23 cellular contexts compared by ENCODE assay signal in the genomic region with DNA sequence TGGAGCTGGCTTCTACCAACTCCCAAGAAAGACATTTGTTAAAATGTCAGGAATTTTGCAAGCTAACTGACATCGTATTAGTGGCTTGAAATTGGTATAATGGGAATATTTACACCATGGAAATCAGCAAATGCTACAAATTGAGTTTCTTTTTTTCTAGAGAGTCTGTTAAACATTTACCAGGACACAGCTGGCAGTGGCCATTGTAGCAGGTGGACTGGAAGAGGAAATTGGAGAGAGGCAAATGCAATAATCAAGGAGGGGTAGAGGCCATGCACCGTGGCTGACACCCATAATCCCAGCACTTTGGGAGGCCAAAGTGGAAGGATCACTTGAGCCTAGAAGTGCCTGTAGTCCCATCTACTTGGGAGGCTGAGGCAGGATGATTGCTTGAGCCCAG. TPM values are rescaled to one million over a fixed set of nuclear protein-coding genes. Genes with fewer than 3 reads are reported as not detected.
DNase-seq lines count a peak whose midpoint lies in the region; ATAC-seq, FAIRE-seq and TF ChIP-seq lines count a peak whose summit lies in the region.
"Had no signal": no experiment of that assay in that cellular context is flagged by ENCODE, and none has a peak within 500 bp of the region (broad histone marks: within the 10 kb centered on the region; RNA-seq: fewer than 3 reads in every experiment).

No MANE protein-coding gene starts in this region.

- FAIRE-seq in HepG2 (lab: Jason Lieb, UNC), result no peak
- FAIRE-seq: A204.1, GM12878 had no signal

- H3K79me2 ChIP-seq in HepG2 (ENCODE audit: insufficient read depth, low read length), result no peaks in the 10 kb centered on the region

- ATAC-seq in HepG2, result no peak
- peak in 3 of 4 donors; percentile 44 to 79 (median 75) for ATAC-seq in right lobe of liver
- no peak for ATAC-seq in HG03108 (IDR thresholded peaks at IDR 0.05; ENCODE audit: unreplicated experiment)
- ATAC-seq: CD8-positive, alpha-beta T cell; GM12878; GM23338; HCT116 had no signal

- WGBS in liver, result 24% methylated on average over 2 of the region's 2 CpGs
- 44% methylated on average over 2 of the region's 2 CpGs for WGBS in HepG2 (ENCODE audit: low lambda C conversion rate)
- WGBS in right lobe of liver (ENCODE audit: insufficient coverage, low coverage, low lambda C conversion rate, missing lambda C conversion rate), result 28% methylated on average over 2 of the region's 2 CpGs

- H3K4me2 ChIP-seq in HepG2 (ENCODE audit: low read depth, low read length), result no peak overlapping the region
- H3K4me2 ChIP-seq: BLaER1, GM23338 had no signal

- H3K4me3 Mint-ChIP-seq in chondrocyte (ENCODE audit: unreplicated experiment), result no peak overlapping the region
- H3K4me3 Mint-ChIP-seq: B cell; CD8-positive, alpha-beta T cell; GM23338; H9 had no signal

- no peaks in the 10 kb centered on the region for H3K4me1 ChIP-seq in liver (ENCODE audit: control insufficient read depth in 4 of 4, insufficient read depth in 4 of 4, low read length in 3 of 4)
- H3K4me1 ChIP-seq in HepG2 (ENCODE audit: insufficient read depth, low read length), result no peaks in the 10 kb centered on the region
- H3K4me1 ChIP-seq in right lobe of liver, result no peaks in the 10 kb centered on the region
- no peaks in the 10 kb centered on the region for H3K4me1 ChIP-seq in tibial artery

- peak overlapping the region; percentile 10 for H3K27ac Mint-ChIP-seq in chondrocyte (ENCODE audit: unreplicated experiment)
- H3K27ac Mint-ChIP-seq: B cell; CD4-positive, CD25-positive, alpha-beta regulatory T cell; CD8-positive, alpha-beta T cell; GM23338; H9 had no signal

- CTCF ChIA-PET in HepG2 (lab: Yijun Ruan, JAX; ENCODE audit: low intra/inter-chr PET ratio, low total read pairs), result no interaction called here

- H3K9me3 Mint-ChIP-seq in chondrocyte (ENCODE audit: low read depth), result peaks cover 8% of the 10 kb centered on the region
- H3K9me3 Mint-ChIP-seq: CD8-positive, alpha-beta T cell; GM23338 had no signal

- no peak overlapping the region for H2AFZ ChIP-seq in HepG2 (ENCODE audit: low read length)
- H2AFZ ChIP-seq: GM23338 had no signal

- TF ChIP-seq CTCF in liver (IDR thresholded peaks at IDR 0.05; ENCODE audit: low read depth, low read length, missing input control), result no peak
- TF ChIP-seq CTCF in HepG2 (CRISPR knock-in tag; IDR thresholded peaks at IDR 0.05), result no peak
- no peak for TF ChIP-seq CTCF in chondrocyte (IDR thresholded peaks at IDR 0.05)
- TF ChIP-seq CTCF in right lobe of liver (IDR thresholded peaks at IDR 0.05), result no peak
- no peak for TF ChIP-seq CTCF in tibial artery (IDR thresholded peaks at IDR 0.05)

- POLR2A ChIA-PET in HepG2 (lab: Yijun Ruan, JAX), result no interaction called here

- H3K36me3 ChIP-seq in liver (ENCODE audit: control insufficient read depth in 4 of 4, insufficient read depth in 3 of 4, low read depth in 1 of 4, low read length in 3 of 4) (no peaks in the 10 kb centered on the region), HepG2 (replicated peaks in 1 of 2; ENCODE audit: control insufficient read depth in 1 of 2, insufficient read depth in 2 of 2, low read length in 2 of 2) (no peaks in the 10 kb centered on the region), right lobe of liver (no peaks in the 10 kb centered on the region), tibial artery (no peaks in the 10 kb centered on the region)
- H3K36me3 ChIP-seq: BLaER1 had no signal

- H3K4me3 ChIP-seq in liver (ENCODE audit: low read depth in 1 of 3, low read length in 3 of 3) (no peak overlapping the region), HepG2 (replicated peaks in 1 of 3; ENCODE audit: insufficient read depth in 1 of 3, low read depth in 2 of 3, low read length in 3 of 3) (no peak overlapping the region), right lobe of liver (no peak overlapping the region), tibial artery (no peak overlapping the region)
- H3K4me3 ChIP-seq: BLaER1, GM12878, GM23338 had no signal

- no peaks in the 10 kb centered on the region for H3K27me3 Mint-ChIP-seq in chondrocyte (ENCODE audit: low read depth)

- H3K27ac ChIP-seq in liver (ENCODE audit: low read depth in 1 of 2, low read length in 2 of 2), result no peak overlapping the region
- no peak overlapping the region for H3K27ac ChIP-seq in HepG2 (ENCODE audit: extremely low read length, insufficient read depth, low read length)
- no peak overlapping the region for H3K27ac ChIP-seq in right lobe of liver
- H3K27ac ChIP-seq in tibial artery, result no peak overlapping the region
- H3K27ac ChIP-seq: 22Rv1, BLaER1, C4-2B had no signal

- BruUV-seq in HepG2 (replicated peaks; lab: Mats Ljungman, UMichigan), result no TSS peak

- H3K4me1 Mint-ChIP-seq in chondrocyte (ENCODE audit: low read depth), result peaks cover 7% of the 10 kb centered on the region
- H3K4me1 Mint-ChIP-seq: GM23338, H9 had no signal

- intact Hi-C loops in HepG2 (cut with micrococcal nuclease; ENCODE audit: unreplicated experiment), result no loop called here
- intact Hi-C loops in right lobe of liver (cut with DNase I), result no loop called here
- intact Hi-C loops in tibial artery (cut with DNase I; ENCODE audit: low total_unique reads), result no loop called here

- H3K9ac ChIP-seq in liver (ENCODE audit: low read depth in 1 of 2, low read length in 2 of 2) (no peak overlapping the region), HepG2 (ENCODE audit: insufficient read depth, low read depth, low read length) (no peak overlapping the region)
- H3K9ac ChIP-seq: BLaER1 had no signal

- H3K9me3 ChIP-seq in liver (ENCODE audit: control insufficient read depth in 4 of 4, low read length in 3 of 4) (no peaks in the 10 kb centered on the region), HepG2 (ENCODE audit: low read length) (no peaks in the 10 kb centered on the region), right lobe of liver (no peaks in the 10 kb centered on the region), tibial artery (no peaks in the 10 kb centered on the region)
- H3K9me3 ChIP-seq: BLaER1 had no signal

- DNase-seq in HepG2 (ENCODE audit: low spot score) (no peak), chondrocyte (ENCODE audit: low spot score) (no peak), right lobe of liver (no peak), activated T-cell treated with anti-CD3 and anti-CD28 coated beads for 4 hours (no peak), tibial artery (no peak), HPDE6-E6E7 (ENCODE audit: extremely low spot score) (no peak)
- DNase-seq: Calu3; CD4-positive, CD25-positive, alpha-beta regulatory T cell; CD8-positive, alpha-beta T cell; DMS79; EL; GDM1; H9 had no signal

- no peaks in the 10 kb centered on the region for H3K27me3 ChIP-seq in liver (ENCODE audit: control insufficient read depth in 4 of 4, insufficient read depth in 4 of 4, low read length in 3 of 4)
- no peaks in the 10 kb centered on the region for H3K27me3 ChIP-seq in HepG2 (ENCODE audit: control insufficient read depth in 1 of 2, insufficient read depth in 2 of 2, low read length in 2 of 2)
- no peaks in the 10 kb centered on the region for H3K27me3 ChIP-seq in right lobe of liver
- no peaks in the 10 kb centered on the region for H3K27me3 ChIP-seq in tibial artery

- TF ChIP-seq RAD21 in liver (IDR thresholded peaks at IDR 0.05) (no peak), HepG2 (CRISPR knock-in tag; IDR thresholded peaks at IDR 0.05) (no peak)

- no peaks in the 10 kb centered on the region for H3K36me3 Mint-ChIP-seq in chondrocyte (ENCODE audit: low read depth)
- H3K36me3 Mint-ChIP-seq: CD4-positive, CD25-positive, alpha-beta regulatory T cell; CD8-positive, alpha-beta T cell had no signal

- in situ Hi-C loops in HepG2 (cut with HindIII; ENCODE audit: extremely low pct_ligation_motif_present, low pct_unique_long_range_greater_than_20kb), result no loop called here

- TF ChIP-seq POLR2A in HepG2 (IDR thresholded peaks at IDR 0.05; ENCODE audit: insufficient read depth in 1 of 2, low read depth in 2 of 2, low read length in 2 of 2) (no peak), right lobe of liver (IDR thresholded peaks at IDR 0.05) (no peak)

- TF ChIP-seq EP300 in HepG2 (IDR thresholded peaks at IDR 0.05; ENCODE audit: low read depth in 2 of 2, low read length in 2 of 2) (no peak), HepG2 (CRISPR knock-in tag; IDR thresholded peaks at IDR 0.05; ENCODE audit: borderline replicate concordance) (no peak)

- H4K20me1 ChIP-seq in HepG2 (ENCODE audit: insufficient read depth, low read length), result no peaks in the 10 kb centered on the region

RNA-seq across cellular contexts. Expression of gene TSR2, which starts 32.9 kb away (rescaled TPM):
- total RNA-seq in liver (1 to 10 TPM; 7.9 to 8.8 TPM), HepG2 (2016; rRNA removed; fragmentation: Illumina TruSeq; extraction: Trizol) (31.6 and 35.5 TPM in 2 replicates), chondrocyte (21.5 to 30.0 TPM (median 23.8 TPM) in 3 replicates), right lobe of liver (10 to 100 TPM; 10.6 to 19.9 (median 15.7) TPM)
- polyA plus RNA-seq in liver (10 to 100 TPM; 19.4 to 22.1 TPM), HepG2 (2011; rRNA removed) (9.5 and 10.9 TPM in 2 replicates)
- total RNA-seq in HepG2 (2016; cell fraction: cytosol; rRNA removed; fragmentation: Illumina TruSeq; extraction: Trizol; ENCODE audit: low read depth), result 6.4 and 7.6 TPM in 2 replicates
- 29.7 and 37.6 TPM in 2 replicates for total RNA-seq in HepG2 (2016; cell fraction: insoluble cytoplasmic fraction; rRNA removed; fragmentation: Illumina TruSeq; extraction: Trizol)
- 15.9 and 18.8 TPM in 2 replicates for total RNA-seq in HepG2 (2016; cell fraction: membrane; rRNA removed; fragmentation: Illumina TruSeq; extraction: Trizol)
- total RNA-seq in HepG2 (2016; cell fraction: nucleus; rRNA removed; fragmentation: Illumina TruSeq; extraction: Trizol), result 15.9 and 16.1 TPM in 2 replicates
- 10.1 and 10.6 TPM in 2 replicates for polyA plus RNA-seq in HepG2 (2011; cell fraction: cytosol; rRNA removed)
- 7.3 and 7.7 TPM in 2 replicates for polyA plus RNA-seq in HepG2 (2011; cell fraction: nucleus; rRNA removed)
- polyA plus RNA-seq in HepG2 (2012), result 15.9 and 23.8 TPM in 2 replicates
- 8.3 TPM in 2 replicates for polyA plus RNA-seq in HepG2 (2016; cell fraction: cytosol; fragmentation: Illumina TruSeq; extraction: Trizol; ENCODE audit: low read depth)
- polyA plus RNA-seq in HepG2 (2016; cell fraction: insoluble cytoplasmic fraction; fragmentation: Illumina TruSeq; extraction: Trizol; ENCODE audit: low read depth), result 40.4 and 41.1 TPM in 2 replicates
- polyA plus RNA-seq in HepG2 (2016; cell fraction: membrane; fragmentation: Illumina TruSeq; extraction: Trizol; ENCODE audit: low read depth), result 16.0 and 17.7 TPM in 2 replicates
- 34.8 and 35.1 TPM in 2 replicates for polyA plus RNA-seq in HepG2 (2016; cell fraction: nucleus; fragmentation: Illumina TruSeq; extraction: Trizol; ENCODE audit: insufficient read depth, low read depth)
- 3.3 and 9.7 TPM in 2 replicates for polyA minus RNA-seq in HepG2 (2011; rRNA and poly(A)+ RNA removed; ENCODE audit: low replicate concordance)
- polyA minus RNA-seq in HepG2 (2011; cell fraction: cytosol; rRNA and poly(A)+ RNA removed), result 3.2 and 4.5 TPM in 2 replicates
- polyA minus RNA-seq in HepG2 (2011; cell fraction: nucleus; rRNA and poly(A)+ RNA removed), result 3.2 and 3.7 TPM in 2 replicates

RNA-seq across cellular contexts. Expression of gene WNK3, which starts 49.4 kb away (rescaled TPM):
- total RNA-seq in liver, result 10 to 100 TPM in 1 of 2 donors, 1 to 10 TPM in 1; 4.3 to 11.9 TPM
- polyA plus RNA-seq in liver, result 10 to 100 TPM in 1 of 2 donors, 1 to 10 TPM in 1; 1.7 to 10.7 TPM
- 0.62 and 1.2 TPM in 2 replicates for total RNA-seq in HepG2 (2016; rRNA removed; fragmentation: Illumina TruSeq; extraction: Trizol)
- total RNA-seq in HepG2 (2016; cell fraction: cytosol; rRNA removed; fragmentation: Illumina TruSeq; extraction: Trizol; ENCODE audit: low read depth), result 0.18 and 0.20 TPM in 2 replicates
- 0.61 and 1.1 TPM in 2 replicates for total RNA-seq in HepG2 (2016; cell fraction: insoluble cytoplasmic fraction; rRNA removed; fragmentation: Illumina TruSeq; extraction: Trizol)
- 0.24 and 0.31 TPM in 2 replicates for total RNA-seq in HepG2 (2016; cell fraction: membrane; rRNA removed; fragmentation: Illumina TruSeq; extraction: Trizol)
- 0.56 and 0.71 TPM in 2 replicates for total RNA-seq in HepG2 (2016; cell fraction: nucleus; rRNA removed; fragmentation: Illumina TruSeq; extraction: Trizol)
- polyA plus RNA-seq in HepG2 (2011; rRNA removed), result 0.12 and 0.14 TPM in 2 replicates
- polyA plus RNA-seq in HepG2 (2011; cell fraction: cytosol; rRNA removed), result 0.05 and 0.09 TPM in 2 replicates
- 0.11 and 0.29 TPM in 2 replicates for polyA plus RNA-seq in HepG2 (2011; cell fraction: nucleus; rRNA removed)
- polyA plus RNA-seq in HepG2 (2012), result 0.07 and 0.11 TPM in 2 replicates
- polyA plus RNA-seq in HepG2 (2016; cell fraction: cytosol; fragmentation: Illumina TruSeq; extraction: Trizol; ENCODE audit: low read depth), result 0.01 TPM in 2 replicates
- 0.29 TPM in 2 replicates for polyA plus RNA-seq in HepG2 (2016; cell fraction: insoluble cytoplasmic fraction; fragmentation: Illumina TruSeq; extraction: Trizol; ENCODE audit: low read depth)
- polyA plus RNA-seq in HepG2 (2016; cell fraction: membrane; fragmentation: Illumina TruSeq; extraction: Trizol; ENCODE audit: low read depth), result 0.05 and 0.09 TPM in 2 replicates
- 0.49 and 0.51 TPM in 2 replicates for polyA plus RNA-seq in HepG2 (2016; cell fraction: nucleus; fragmentation: Illumina TruSeq; extraction: Trizol; ENCODE audit: insufficient read depth, low read depth)
- 0.02 and 0.08 TPM in 2 replicates for polyA minus RNA-seq in HepG2 (2011; rRNA and poly(A)+ RNA removed; ENCODE audit: low replicate concordance)
- 0.09 and 0.30 TPM in 2 replicates for polyA minus RNA-seq in HepG2 (2011; cell fraction: cytosol; rRNA and poly(A)+ RNA removed)
- 0.39 and 0.99 TPM in 2 replicates for polyA minus RNA-seq in HepG2 (2011; cell fraction: nucleus; rRNA and poly(A)+ RNA removed)
- 5.7 to 6.0 TPM (median 5.7 TPM) in 3 replicates for total RNA-seq in chondrocyte
- 10 to 100 TPM in 3 of 6 experiments, 1 to 10 TPM in 3; 3.9 to 16.0 (median 9.6) TPM for total RNA-seq in right lobe of liver
- total RNA-seq: Calu3; CD4-positive, CD25-positive, alpha-beta regulatory T cell; CD8-positive, alpha-beta T cell had no signal

Comparison
In these comparisons a context has a peak if more than half of its experiments do, and no peak if none do; other contexts are left out.
1. ATAC-seq: peak in right lobe of liver (3 of 4); none in HepG2 (single experiment) and HG03108 (single experiment).